12 cellular contexts compared by ENCODE assay signal in genomic region chr12:106126441-106127288, GRCh38. TPM values are rescaled to one million over a fixed set of nuclear protein-coding genes. Genes with fewer than 3 reads are reported as not detected.
DNase-seq lines count a peak whose midpoint lies in the region; ATAC-seq, FAIRE-seq and TF ChIP-seq lines count a peak whose summit lies in the region.
"Had no signal": no experiment of that assay in that cellular context is flagged by ENCODE, and none has a peak within 500 bp of the region (broad histone marks: within the 10 kb centered on the region; RNA-seq: fewer than 3 reads in every experiment).

No MANE protein-coding gene starts in this region.

- intact Hi-C loops in pancreas (cut with DNase I): no loop called here

- TF ChIP-seq CTCF in pancreas (IDR thresholded peaks at IDR 0.05): no peak

- H3K4me3 ChIP-seq in pancreas: no peak overlapping the region

- peak; percentile 53 for DNase-seq in EL
- DNase-seq in fibroblast of gingiva (ENCODE audit: low read depth): peak; percentile 48
- DNase-seq in pancreas: no peak
- no peak for DNase-seq in AG20443 (ENCODE audit: low spot score)
- no peak for DNase-seq in NCI-H510A treated with DMSO at 0.1 percent for 48 hours (lab: John Stamatoyannopoulos, UW)
- DNase-seq: activated CD4-positive, CD25-positive, alpha-beta regulatory T cell; activated naive CD4-positive, alpha-beta T cell treated with anti-CD3 and anti-CD28 coated beads, Interleukin-2, amount 50 U/mL, for 16 hours; COR-L47; NCI-H1105 treated with DMSO at 0.1 percent for 48 hours had no signal

- H3K4me1 ChIP-seq in pancreas: peaks cover 0 to 5% (median 3%) of the 10 kb centered on the region in 3 donors

- 88 to 89% methylated on average over 1 of the region's 1 CpG for WGBS in pancreas, 2 donors

- no peaks in the 10 kb centered on the region for H3K9me3 ChIP-seq in pancreas

- no peak overlapping the region for H3K27ac ChIP-seq in pancreas

- no peaks in the 10 kb centered on the region for H3K27me3 ChIP-seq in pancreas

- no peaks in the 10 kb centered on the region for H3K36me3 ChIP-seq in pancreas

- ATAC-seq in SK-N-SH treated with all-trans-retinoic acid at 6 μM for 48 hours: peak; percentile 40
- ATAC-seq in pancreas: peak in 3 of 4 donors; percentile 31 to 44 (median 37)
- no peak for ATAC-seq in GM21717 (IDR thresholded peaks at IDR 0.05; ENCODE audit: unreplicated experiment)
- no peak for ATAC-seq in HG03175 (IDR thresholded peaks at IDR 0.05; ENCODE audit: unreplicated experiment)

- no peak for FAIRE-seq in pancreas (lab: Jason Lieb, UNC)

TF ChIP-seq in SK-N-SH treated with all-trans-retinoic acid at 6 μM for 48 hours, 23 proteins besides CTCF, POLR2A, EP300 and RAD21:
- TF ChIP-seq RARB (CRISPR knock-in tag; IDR thresholded peaks at IDR 0.05): no peak
TF ChIP-seq in SK-N-SH treated with all-trans-retinoic acid at 6 μM for 48 hours: peak in this region for 0.

RNA-seq across cellular contexts. Expression of gene NUAK1, which starts 12.1 kb away (rescaled TPM):
- 1 to 10 TPM; 2.5 to 6.5 (median 2.6) TPM for total RNA-seq in pancreas
- 1 to 10 TPM; 1.6 to 2.9 TPM for polyA plus RNA-seq in pancreas

Comparison
In these comparisons a context has a peak if more than half of its experiments do, and no peak if none do; other contexts are left out.
1. DNase-seq: peak in EL (single experiment) and fibroblast of gingiva (single experiment); none in pancreas (0 of 6), AG20443 (single experiment) and NCI-H510A treated with DMSO at 0.1 percent for 48 hours (single experiment).
2. ATAC-seq: peak in SK-N-SH treated with all-trans-retinoic acid at 6 μM for 48 hours (single experiment) and pancreas (3 of 4); none in GM21717 (single experiment) and HG03175 (single experiment).